ENCODE assay signal across 19 cellular contexts in genomic region chr12:132838464-132839080, GRCh38. TPM values are rescaled to one million over a fixed set of nuclear protein-coding genes. Genes with fewer than 3 reads are reported as not detected.
DNase-seq lines count a peak whose midpoint lies in the region; ATAC-seq and TF ChIP-seq lines count a peak whose summit lies in the region.
"Had no signal": no experiment of that assay in that cellular context is flagged by ENCODE, and none has a peak within 500 bp of the region (broad histone marks: within the 10 kb centered on the region; RNA-seq: fewer than 3 reads in every experiment).

No MANE protein-coding gene starts in this region.

- no peaks in the 10 kb centered on the region for H3K4me1 Mint-ChIP-seq in Caco-2 (ENCODE audit: low read depth, unreplicated experiment)
- H3K4me1 Mint-ChIP-seq in MCF 10A (ENCODE audit: insufficient read depth, unreplicated experiment): no peaks in the 10 kb centered on the region

- no peak for DNase-seq in Caco-2
- no peak for DNase-seq in WERI-Rb-1
- no peak for DNase-seq in left cardiac atrium
- DNase-seq in sigmoid colon: no peak
- no peak for DNase-seq in MCF 10A (ENCODE audit: unreplicated experiment)
- DNase-seq in globus pallidus (ENCODE audit: low spot score): no peak
- no peak for DNase-seq in NCI-H524 (lab: John Stamatoyannopoulos, UW)
- DNase-seq in NCI-H345 treated with DMSO at 0.1 percent for 48 hours (lab: John Stamatoyannopoulos, UW; ENCODE audit: unreplicated experiment): no peak
- DNase-seq: activated CD4-positive, alpha-beta T cell treated with anti-CD3 and anti-CD28 coated beads for 36 hours; activated T-cell treated with anti-CD3 and anti-CD28 coated beads, Interleukin-2, amount 50 U/mL, for 24 hours; amniotic stem cell; NCI-H1694; NCI-H524 treated with DMSO at 0.1 percent for 48 hours; stimulated activated CD4-positive, alpha-beta T cell treated with anti-CD3 and anti-CD28 coated beads, Interleukin-12 subunit alpha, Interleukin-12 subunit beta, amount 100 ng/mL, for 4 hours; T-helper 17 cell had no signal

- H3K27me3 ChIP-seq in Caco-2 (replicated peaks; ENCODE audit: control insufficient read depth, insufficient read depth, low read length) (no peaks in the 10 kb centered on the region), WERI-Rb-1 (ENCODE audit: insufficient read depth, low read depth, severe bottlenecking) (no peaks in the 10 kb centered on the region), sigmoid colon (no peaks in the 10 kb centered on the region)

- POLR2A ChIA-PET in Caco-2 (lab: Charles Lee) (no interaction called here), MCF 10A (lab: Yijun Ruan, JAX) (interaction anchor here (1.2 kb wide), 1 partner anchor 9 kb away, joined by 4 read pairs; no protein-coding TSS in a partner anchor)

- ATAC-seq in left cardiac atrium: peak; percentile 33 to 51
- ATAC-seq: activated CD4-positive, alpha-beta T cell treated with anti-CD3 and anti-CD28 coated beads for 36 hours; T-helper 17 cell had no signal

- no TSS peak for BruUV-seq in Caco-2 (replicated peaks; lab: Mats Ljungman, UMichigan)
- no TSS peak for BruUV-seq in MCF 10A (replicated peaks; lab: Mats Ljungman, UMichigan)

- TF ChIP-seq POLR2A in sigmoid colon (IDR thresholded peaks at IDR 0.05): no peak

- no peaks in the 10 kb centered on the region for H3K9me3 Mint-ChIP-seq in Caco-2 (ENCODE audit: unreplicated experiment)
- no peaks in the 10 kb centered on the region for H3K9me3 Mint-ChIP-seq in MCF 10A (ENCODE audit: unreplicated experiment)
- H3K9me3 Mint-ChIP-seq: activated T-cell treated with anti-CD3 and anti-CD28 coated beads, Interleukin-2, amount 50 U/mL, for 24 hours; memory B cell had no signal

- CTCF ChIA-PET in Caco-2 (lab: Charles Lee) (no interaction called here), MCF 10A (lab: Yijun Ruan, JAX) (interaction anchor here (0.7 kb wide), 1 partner anchor 153 kb away, joined by 3 read pairs; no protein-coding TSS in a partner anchor)

- peak overlapping the region; percentile 89 for H3K27ac ChIP-seq in WERI-Rb-1
- peak overlapping the region; percentile 52 to 65 (median 64) for H3K27ac ChIP-seq in sigmoid colon
- H3K27ac ChIP-seq: C4-2B, HL-60, parathyroid adenoma had no signal

- 53 to 77% methylated on average over 16 of the region's 16 CpGs for WGBS in sigmoid colon, 2 donors

- no peaks in the 10 kb centered on the region for H3K36me3 ChIP-seq in Caco-2 (ENCODE audit: control insufficient read depth, insufficient read depth, low read length)
- peaks cover 43% of the 10 kb centered on the region for H3K36me3 ChIP-seq in WERI-Rb-1
- peaks cover 0 to 42% (median 32%) of the 10 kb centered on the region in 4 donors for H3K36me3 ChIP-seq in sigmoid colon

- TF ChIP-seq CTCF in Caco-2 (IDR thresholded peaks at IDR 0.05; ENCODE audit: insufficient read depth in 1 of 2, low read depth in 1 of 2, low read length in 1 of 2, severe bottlenecking in 1 of 2, unreplicated experiment in 1 of 2) (no peak), WERI-Rb-1 (IDR thresholded peaks at IDR 0.05; ENCODE audit: low read depth, low read length) (no peak), sigmoid colon (IDR thresholded peaks at IDR 0.05) (no peak), MCF 10A (IDR thresholded peaks at IDR 0.05; ENCODE audit: unreplicated experiment) (no peak)

- H3K27ac Mint-ChIP-seq in Caco-2 (ENCODE audit: unreplicated experiment) (peak overlapping the region; percentile 26), MCF 10A (ENCODE audit: low read depth, unreplicated experiment) (no peak overlapping the region)
- H3K27ac Mint-ChIP-seq: activated CD4-positive, alpha-beta T cell treated with anti-CD3 and anti-CD28 coated beads for 36 hours; memory B cell; T-helper 17 cell had no signal

- H3K4me3 ChIP-seq in Caco-2 (ENCODE audit: low read depth, low read length): no peak overlapping the region
- no peak overlapping the region for H3K4me3 ChIP-seq in WERI-Rb-1 (ENCODE audit: low read depth, low read length)
- H3K4me3 ChIP-seq in sigmoid colon: no peak overlapping the region

- no peak for TF ChIP-seq EP300 in sigmoid colon (IDR thresholded peaks at IDR 0.05)

- H3K4me3 Mint-ChIP-seq in Caco-2 (ENCODE audit: unreplicated experiment) (no peak overlapping the region), MCF 10A (ENCODE audit: unreplicated experiment) (no peak overlapping the region)
- H3K4me3 Mint-ChIP-seq: activated CD4-positive, alpha-beta T cell treated with anti-CD3 and anti-CD28 coated beads for 36 hours; activated T-cell treated with anti-CD3 and anti-CD28 coated beads, Interleukin-2, amount 50 U/mL, for 24 hours; memory B cell; T-helper 17 cell had no signal

- intact Hi-C loops in Caco-2 (cut with micrococcal nuclease; ENCODE audit: unreplicated experiment) (no loop called here), left cardiac atrium (cut with DNase I) (no loop called here), sigmoid colon (cut with DNase I) (no loop called here), MCF 10A (cut with micrococcal nuclease) (no loop called here)

- H3K27me3 Mint-ChIP-seq in Caco-2 (ENCODE audit: insufficient read depth, unreplicated experiment): no peaks in the 10 kb centered on the region
- H3K27me3 Mint-ChIP-seq in MCF 10A (ENCODE audit: insufficient read depth, unreplicated experiment): no peaks in the 10 kb centered on the region
- H3K27me3 Mint-ChIP-seq: activated CD4-positive, alpha-beta T cell treated with anti-CD3 and anti-CD28 coated beads for 36 hours; activated T-cell treated with anti-CD3 and anti-CD28 coated beads, Interleukin-2, amount 50 U/mL, for 24 hours; memory B cell; T-helper 17 cell had no signal

- H3K9me3 ChIP-seq in Caco-2 (no peaks in the 10 kb centered on the region), WERI-Rb-1 (ENCODE audit: severe bottlenecking) (no peaks in the 10 kb centered on the region), sigmoid colon (no peaks in the 10 kb centered on the region)

- H3K36me3 Mint-ChIP-seq in Caco-2 (ENCODE audit: insufficient read depth, unreplicated experiment) (peaks cover 33% of the 10 kb centered on the region), MCF 10A (ENCODE audit: insufficient read depth, unreplicated experiment) (peaks cover 46% of the 10 kb centered on the region)

- H3K4me1 ChIP-seq in Caco-2 (no peaks in the 10 kb centered on the region), sigmoid colon (peaks cover 0 to 20% (median 16%) of the 10 kb centered on the region in 4 donors)
- H3K4me1 ChIP-seq: parathyroid adenoma had no signal

RNA-seq across cellular contexts. Expression of gene GOLGA3, which starts 9.9 kb away (rescaled TPM):
- 62.2 and 67.0 TPM in 2 replicates for total RNA-seq in Caco-2 (2022)
- total RNA-seq in left cardiac atrium: 10 to 100 TPM; 37.9 to 50.3 TPM
- total RNA-seq in sigmoid colon: 10 to 100 TPM; 45.7 to 78.4 (median 56.2) TPM
- 10 to 100 TPM in 2 of 3 donors, 1 to 10 TPM in 1; 9.6 to 38.0 (median 17.6) TPM for polyA plus RNA-seq in sigmoid colon
- total RNA-seq in MCF 10A (2022): 94.9 and 116 TPM in 2 replicates

RNA-seq across cellular contexts. Expression of gene CHFR, which starts 48.8 kb away (rescaled TPM):
- 28.0 and 32.3 TPM in 2 replicates for total RNA-seq in Caco-2 (2022)
- total RNA-seq in left cardiac atrium: 10 to 100 TPM; 17.1 to 21.7 TPM
- total RNA-seq in sigmoid colon: 10 to 100 TPM; 21.4 to 52.3 (median 30.2) TPM
- 10 to 100 TPM; 18.0 to 38.9 (median 20.3) TPM for polyA plus RNA-seq in sigmoid colon
- total RNA-seq in MCF 10A (2022): 41.0 and 42.4 TPM in 2 replicates
